4 cellular contexts compared by ENCODE assay signal in the genomic region with DNA sequence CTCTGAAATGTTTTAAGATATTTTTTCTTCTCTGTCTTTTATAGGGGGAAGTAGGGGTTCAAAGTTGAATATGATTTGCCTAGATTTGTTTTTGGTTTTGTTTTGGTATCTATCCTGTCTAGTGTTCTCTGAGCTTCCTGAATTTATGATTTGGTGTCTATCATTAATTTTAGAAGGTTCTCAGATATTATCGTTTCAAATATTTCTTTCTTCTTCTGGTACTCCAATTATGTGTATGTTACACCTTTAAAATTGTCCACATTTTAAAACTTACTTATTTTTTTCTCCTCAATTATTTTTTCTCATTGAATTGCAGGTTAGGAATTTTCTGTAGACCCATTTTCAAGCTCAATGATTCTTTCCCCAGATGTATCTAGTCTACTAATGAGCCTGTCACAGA. TPM values are rescaled to one million over a fixed set of nuclear protein-coding genes. Genes with fewer than 3 reads are reported as not detected.
"Had no signal": no experiment of that assay in that cellular context is flagged by ENCODE, and none has a peak within 500 bp of the region (broad histone marks: within the 10 kb centered on the region; RNA-seq: fewer than 3 reads in every experiment).

No MANE protein-coding gene starts in this region.

- H3K4me3 ChIP-seq: GM12878 had no signal

- ATAC-seq: GM12878 had no signal

- DNase-seq: GDM1, GF-D8 had no signal

RNA-seq across cellular contexts. Expression of a gene that starts 13.8 kb away (rescaled TPM):
- total RNA-seq: G401 had no signal
